Comparison of ENCODE assay signal across 11 cellular contexts in genomic region chr3:47366833-47367232, GRCh38.
"Had no signal": no experiment of that assay in that cellular context is flagged by ENCODE, and none has a peak within 500 bp of the region (broad histone marks: within the 10 kb centered on the region; RNA-seq: fewer than 3 reads in every experiment).

No MANE protein-coding gene starts in this region.

- FAIRE-seq: H1, H54 had no signal

- DNase-seq: GM23248, GOT3, H7, H9, HCEC 1CT, HFFc6 had no signal

- H3K9me3 Mint-ChIP-seq: H9, HFFc6 had no signal

- H3K9ac ChIP-seq: GM23248 had no signal

- H3K27ac ChIP-seq: GM23248 had no signal

- H3K4me3 Mint-ChIP-seq: GM23338, H9, HFFc6 had no signal

- H3K36me3 ChIP-seq: HAP-1 had no signal

- H3K27ac Mint-ChIP-seq: GM23338, HFFc6 had no signal

- H3K4me1 ChIP-seq: HAP-1 had no signal

- H3K4me2 ChIP-seq: GM23338 had no signal

- ATAC-seq: GM23338, HCT116 had no signal

- H3K9me3 ChIP-seq: HAP-1 had no signal

- H2AFZ ChIP-seq: GM23248 had no signal

- H3K4me3 ChIP-seq: GM23248, GM23338, HAP-1 had no signal
